In genomic region chrX:18309401-18309800, GRCh38 we compare ENCODE assay signal across 35 cellular contexts.
"Had no signal": no experiment of that assay in that cellular context is flagged by ENCODE, and none has a peak within 500 bp of the region (broad histone marks: within the 10 kb centered on the region; RNA-seq: fewer than 3 reads in every experiment).

No MANE protein-coding gene starts in this region.

- H3K9me3 ChIP-seq: MG63 had no signal

- H3K4me3 ChIP-seq: MG63 had no signal

- H3K36me3 ChIP-seq: MG63 had no signal

- DNase-seq: Karpas-422, Kasumi-1, MG63, MM.1S, MV-4-11, NCI-H1048, NCI-H1092, NCI-H1092 treated with DMSO at 0.1 percent for 48 hours, NCI-H1105, NCI-H1105 treated with DMSO at 0.1 percent for 48 hours, NCI-H1417, NCI-H1417 treated with DMSO at 0.1 percent for 48 hours, NCI-H1436, NCI-H1436 treated with DMSO at 0.1 percent for 48 hours, NCI-H146, NCI-H1694, NCI-H1694 treated with DMSO at 0.1 percent for 48 hours, NCI-H187, NCI-H187 treated with DMSO at 0.1 percent for 48 hours, NCI-H1930, NCI-H2029, NCI-H2029 treated with DMSO at 0.1 percent for 48 hours, NCI-H2081, NCI-H2081 treated with DMSO at 0.1 percent for 48 hours, NCI-H2107, NCI-H2171, NCI-H2171 treated with DMSO at 0.1 percent for 48 hours, NCI-H2227 treated with DMSO at 0.1 percent for 48 hours, NCI-H226, NCI-H345, NCI-H446, NCI-H446 treated with DMSO at 0.1 percent for 48 hours, NCI-H510A, NCI-H510A treated with DMSO at 0.1 percent for 48 hours, NCI-H524 had no signal

- H3K27me3 ChIP-seq: MG63 had no signal
